ENCODE assay signal across 30 cellular contexts in genomic region chr4:100108869-100109268, GRCh38.
"Had no signal": no experiment of that assay in that cellular context is flagged by ENCODE, and none has a peak within 500 bp of the region (broad histone marks: within the 10 kb centered on the region; RNA-seq: fewer than 3 reads in every experiment).

No MANE protein-coding gene starts in this region.

- H3K27ac ChIP-seq: left lung, lower lobe of right lung, pancreas, prostate gland, skin epidermis, suprapubic skin, thoracic aorta, tibial artery, upper lobe of right lung had no signal

- DNase-seq: hypothalamus; immature natural killer cell; kidney; left colon; left lung; lower lobe of right lung; mammary epithelial cell; mesenchymal stem cell; naive thymus-derived CD8-positive, alpha-beta T cell; nucleus accumbens; pancreas; posterior cingulate gyrus; retina; right cardiac atrium; stimulated activated CD4-positive, alpha-beta T cell treated with anti-CD3 and anti-CD28 coated beads, Interleukin-12 subunit alpha, Interleukin-12 subunit beta, amount 100 ng/mL, for 4 hours; stimulated activated CD4-positive, alpha-beta T cell treated with anti-CD3 and anti-CD28 coated beads, Interleukin-15, amount 100 ng/mL, for 24 hours; stimulated activated CD4-positive, alpha-beta T cell treated with anti-CD3 and anti-CD28 coated beads, Interleukin-2, amount 100 ng/mL, for 24 hours; stimulated activated CD4-positive, alpha-beta T cell treated with anti-CD3 and anti-CD28 coated beads, Interleukin-4, amount 100 ng/mL, for 1 hour; stimulated activated naive CD4-positive, alpha-beta T cell; tibial artery; trophoblast cell; upper lobe of right lung had no signal

- H3K4me1 Mint-ChIP-seq: nephron had no signal

- H3K9me3 Mint-ChIP-seq: immature natural killer cell; naive thymus-derived CD8-positive, alpha-beta T cell; nephron; neural crest cell; stimulated activated naive CD8-positive, alpha-beta T cell treated with anti-CD3 and anti-CD28 coated beads, Interleukin-15, Interleukin-2, amounts not matched to agents 100 ng/mL and 50 ng/mL, for 24 hours had no signal

- H3K36me3 ChIP-seq: left lung, lower lobe of right lung, pancreas, prostate gland, suprapubic skin, thoracic aorta, tibial artery, upper lobe of right lung had no signal

- ATAC-seq: left colon; left lung; lower lobe of right lung; naive thymus-derived CD8-positive, alpha-beta T cell; pancreas; right cardiac atrium; sciatic nerve; upper lobe of right lung had no signal

- H3K27me3 ChIP-seq: left lung, pancreas, suprapubic skin, tibial artery, upper lobe of right lung had no signal

- H3K27ac Mint-ChIP-seq: nephron; stimulated activated naive CD8-positive, alpha-beta T cell treated with anti-CD3 and anti-CD28 coated beads, Interleukin-15, Interleukin-2, amounts not matched to agents 100 ng/mL and 50 ng/mL, for 24 hours had no signal

- H3K4me3 ChIP-seq: left lung, lower lobe of right lung, pancreas, prostate gland, skin epidermis, suprapubic skin, thoracic aorta, tibial artery, upper lobe of right lung had no signal

- H3K4me3 Mint-ChIP-seq: immature natural killer cell; naive thymus-derived CD8-positive, alpha-beta T cell; nephron; neural crest cell; stimulated activated naive CD8-positive, alpha-beta T cell treated with anti-CD3 and anti-CD28 coated beads, Interleukin-15, Interleukin-2, amounts not matched to agents 100 ng/mL and 50 ng/mL, for 24 hours had no signal

- H3K9me3 ChIP-seq: left lung, lower lobe of right lung, pancreas, prostate gland, suprapubic skin, thoracic aorta, tibial artery, upper lobe of right lung had no signal

- H3K36me3 Mint-ChIP-seq: immature natural killer cell; naive thymus-derived CD8-positive, alpha-beta T cell had no signal

- H3K4me1 ChIP-seq: left lung, lower lobe of right lung, pancreas, prostate gland, suprapubic skin, tibial artery, upper lobe of right lung had no signal
